25 cellular contexts compared by ENCODE assay signal in the genomic region with DNA sequence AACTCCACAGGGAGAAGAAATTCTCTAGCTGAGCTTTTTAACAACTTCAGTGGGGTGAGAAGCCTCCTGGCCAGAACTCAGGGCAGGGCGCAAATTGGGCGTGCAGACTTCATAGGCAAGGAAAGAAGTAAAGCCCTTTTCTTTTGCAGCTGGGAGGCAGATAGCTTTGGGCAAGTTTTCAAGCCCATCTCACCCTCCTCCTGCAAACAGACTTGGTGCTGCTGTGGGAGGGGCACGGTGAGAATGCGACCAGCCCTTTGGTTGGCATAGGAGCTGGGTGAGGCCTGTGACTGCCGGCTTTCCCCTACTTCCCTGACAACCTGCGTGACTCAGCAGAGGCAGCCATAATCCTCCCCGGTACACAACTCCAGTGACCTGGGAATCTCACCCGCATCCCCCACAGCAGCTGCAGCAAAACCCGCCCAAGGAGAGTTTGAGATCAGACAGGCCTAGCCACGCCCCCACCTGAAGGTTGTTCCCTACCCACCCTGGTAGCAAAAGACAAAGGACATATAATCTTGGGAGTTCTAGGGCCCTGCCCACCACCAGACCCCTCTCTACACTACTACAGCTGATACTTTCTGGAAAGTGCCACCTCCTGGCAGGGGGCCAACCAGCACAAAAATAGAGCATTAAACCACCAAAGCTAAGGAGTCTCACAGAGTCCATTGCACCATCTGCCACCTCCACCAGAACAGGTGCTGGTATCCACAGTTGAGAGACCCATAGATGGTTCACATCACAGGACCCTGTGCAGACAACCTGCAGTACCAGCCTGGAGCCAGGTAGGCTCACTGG.
DNase-seq lines count a peak whose midpoint lies in the region; ATAC-seq, FAIRE-seq and TF ChIP-seq lines count a peak whose summit lies in the region.
"Had no signal": no experiment of that assay in that cellular context is flagged by ENCODE, and none has a peak within 500 bp of the region (broad histone marks: within the 10 kb centered on the region; RNA-seq: fewer than 3 reads in every experiment).

No MANE protein-coding gene starts in this region.

- TF ChIP-seq CTCF in bronchial epithelial cell (IDR thresholded peaks at IDR 0.05; ENCODE audit: insufficient read depth, low read length, severe bottlenecking) (no peak), vagina (IDR thresholded peaks at IDR 0.05) (no peak), smooth muscle cell (IDR thresholded peaks at IDR 0.05; ENCODE audit: borderline replicate concordance, insufficient read depth, poor library complexity, severe bottlenecking) (no peak)

- peak; percentile 93 for ATAC-seq in esophagus mucosa
- ATAC-seq: A549, GM12878 had no signal

- peak; percentile 83 for FAIRE-seq in bronchial epithelial cell (lab: Jason Lieb, UNC)
- FAIRE-seq: A549, D721Med, GM12878, H54 had no signal

- no peak overlapping the region for H3K4me2 ChIP-seq in smooth muscle cell
- H3K4me2 ChIP-seq: A549; BLaER1 treated with 17β-estradiol and CSF1 and Interleukin-3, amounts not matched to agents 10 nM and 100 nM had no signal

- 90% methylated on average over 10 of the region's 10 CpGs for WGBS in smooth muscle cell (ENCODE audit: low lambda C conversion rate)

- H3K4me3 ChIP-seq in bronchial epithelial cell (ENCODE audit: low read depth, low read length), result no peak overlapping the region
- no peak overlapping the region for H3K4me3 ChIP-seq in vagina
- no peak overlapping the region for H3K4me3 ChIP-seq in smooth muscle cell
- H3K4me3 ChIP-seq: A549; BLaER1 treated with 17β-estradiol and CSF1 and Interleukin-3, amounts not matched to agents 10 nM and 100 nM; GM12878; HAP-1 had no signal

- no peaks in the 10 kb centered on the region for H3F3A ChIP-seq in smooth muscle cell (ENCODE audit: low read depth)

- no peaks in the 10 kb centered on the region for H3K4me1 ChIP-seq in vagina
- no peaks in the 10 kb centered on the region for H3K4me1 ChIP-seq in smooth muscle cell (ENCODE audit: low read depth)
- H3K4me1 ChIP-seq: A549; BE2C; BLaER1 treated with 17β-estradiol and CSF1 and Interleukin-3, amounts not matched to agents 10 nM and 100 nM; HAP-1 had no signal

- H3K36me3 ChIP-seq in bronchial epithelial cell (ENCODE audit: control insufficient read depth, insufficient read depth, low read length), result no peaks in the 10 kb centered on the region
- no peaks in the 10 kb centered on the region for H3K36me3 ChIP-seq in vagina
- no peaks in the 10 kb centered on the region for H3K36me3 ChIP-seq in smooth muscle cell (ENCODE audit: low read depth)
- H3K36me3 ChIP-seq: BE2C; BLaER1 treated with 17β-estradiol and CSF1 and Interleukin-3, amounts not matched to agents 10 nM and 100 nM; HAP-1 had no signal

- H3K9ac ChIP-seq in smooth muscle cell (ENCODE audit: low read depth), result no peak overlapping the region
- H3K9ac ChIP-seq: BLaER1 treated with 17β-estradiol and CSF1 and Interleukin-3, amounts not matched to agents 10 nM and 100 nM had no signal

- no peaks in the 10 kb centered on the region for H3K27me3 ChIP-seq in bronchial epithelial cell (ENCODE audit: control insufficient read depth, insufficient read depth, low read length)
- H3K27me3 ChIP-seq in vagina, result no peaks in the 10 kb centered on the region
- peaks cover 10% of the 10 kb centered on the region for H3K27me3 ChIP-seq in smooth muscle cell (ENCODE audit: low read depth)
- H3K27me3 ChIP-seq: BLaER1 treated with 17β-estradiol and CSF1 and Interleukin-3, amounts not matched to agents 10 nM and 100 nM had no signal

- no peaks in the 10 kb centered on the region for H3K9me3 ChIP-seq in vagina
- no peaks in the 10 kb centered on the region for H3K9me3 ChIP-seq in smooth muscle cell (replicated peaks; ENCODE audit: low read depth)
- H3K9me3 ChIP-seq: A549, BE2C, HAP-1 had no signal

- intact Hi-C loops in vagina (cut with DNase I), result no loop called here

- H2AFZ ChIP-seq in smooth muscle cell (ENCODE audit: low read depth), result no peak overlapping the region

- DNase-seq in NCI-H69 (lab: John Stamatoyannopoulos, UW) (peak; percentile 7), bronchial epithelial cell (ENCODE audit: low read depth) (no peak), vagina (ENCODE audit: extremely low spot score in 2 of 2) (peak; percentile 40 to 47), anterior cingulate cortex (lab: John Stamatoyannopoulos, UW) (no peak), smooth muscle cell (lab: John Stamatoyannopoulos, UW; ENCODE audit: unreplicated experiment) (no peak), NOMO-1 (lab: John Stamatoyannopoulos, UW; ENCODE audit: unreplicated experiment in 2 of 2) (no peak)
- DNase-seq: 8988T; ACHN; AML-193; BE2C; CD4-positive, alpha-beta T cell; CD8-positive, alpha-beta memory T cell; DMS 273 treated with DMSO at 0.1 percent for 48 hours; DMS79; EL; GDM1; GOT3; HFFc6 had no signal

- no peaks in the 10 kb centered on the region for H3K79me2 ChIP-seq in smooth muscle cell (ENCODE audit: low read depth)

- no peak for TF ChIP-seq POLR2A in vagina (IDR thresholded peaks at IDR 0.05)

- no peak overlapping the region for H3K27ac ChIP-seq in vagina
- H3K27ac ChIP-seq in smooth muscle cell (ENCODE audit: low read depth), result no peak overlapping the region
- H3K27ac ChIP-seq: A549; BLaER1 treated with 17β-estradiol and CSF1 and Interleukin-3, amounts not matched to agents 10 nM and 100 nM had no signal

- H4K20me1 ChIP-seq in smooth muscle cell (ENCODE audit: low read depth), result no peaks in the 10 kb centered on the region
- H4K20me1 ChIP-seq: BLaER1 treated with 17β-estradiol and CSF1 and Interleukin-3, amounts not matched to agents 10 nM and 100 nM had no signal

Comparison
In these comparisons a context has a peak if more than half of its experiments do, and no peak if none do; other contexts are left out.
1. DNase-seq: peak in NCI-H69 (single experiment) and vagina (2 of 2); none in bronchial epithelial cell (single experiment), anterior cingulate cortex (0 of 58), smooth muscle cell (single experiment) and NOMO-1 (0 of 2).